Comparison of ENCODE assay signal across 10 cellular contexts in genomic region chr11:20873054-20873453, GRCh38.
DNase-seq lines count a peak whose midpoint lies in the region; ATAC-seq, FAIRE-seq and TF ChIP-seq lines count a peak whose summit lies in the region.
"Had no signal": no experiment of that assay in that cellular context is flagged by ENCODE, and none has a peak within 500 bp of the region (broad histone marks: within the 10 kb centered on the region; RNA-seq: fewer than 3 reads in every experiment).

No MANE protein-coding gene starts in this region.

- TF ChIP-seq RAD21 in A549 (conservative IDR thresholded peaks at IDR 0.05 in 1 of 2, IDR thresholded peaks at IDR 0.05 in 1 of 2), result peak in 1 of 2 experiments; percentile 34; a peak in 2 of 5 replicates

- CTCF ChIA-PET in A549 (lab: Yijun Ruan, JAX), result interaction anchor here (1.0 kb wide), 1 partner anchor 9 kb away, joined by 3 read pairs; no protein-coding TSS in a partner anchor

- no peaks in the 10 kb centered on the region for H3K9me3 ChIP-seq in A549

- no peak overlapping the region for H3K4me2 ChIP-seq in A549

- FAIRE-seq in A549 (lab: Jason Lieb, UNC) (no peak), H54 (lab: Jason Lieb, UNC) (peak; percentile 50)

- peak; percentile 28; the same call in 1 of the 3 replicates for TF ChIP-seq CTCF in A549 (IDR thresholded peaks at IDR 0.05)
- no peak for TF ChIP-seq CTCF in omental fat pad (IDR thresholded peaks at IDR 0.05)

- POLR2A ChIA-PET in A549 (lab: Yijun Ruan, JAX), result no interaction called here

- no peak for TF ChIP-seq POLR2A in A549 (IDR thresholded peaks at IDR 0.05; ENCODE audit: low read length)
- TF ChIP-seq POLR2A in H54 (IDR thresholded peaks at IDR 0.05; ENCODE audit: low read depth, low read length), result no peak

- DNase-seq in A549 (ENCODE audit: low read depth in 1 of 2, low spot score in 1 of 2) (peak; percentile 10 to 67), H54 (ENCODE audit: insufficient read length, low spot score) (peak; percentile 26), NCI-H2196 (lab: John Stamatoyannopoulos, UW; ENCODE audit: unreplicated experiment) (peak; percentile 76), ecto neural progenitor cell (ENCODE audit: low spot score) (peak; percentile 61), omental fat pad (ENCODE audit: low spot score) (no peak), 8988T (no peak)
- DNase-seq: activated T-cell treated with anti-CD3 and anti-CD28 coated beads, Interleukin-2, amount 50 U/mL, for 24 hours; CD4-positive, alpha-beta T cell had no signal

- WGBS in A549 (ENCODE audit: missing lambda C conversion rate), result 4% methylated on average over 3 of the region's 3 CpGs

- peak in 1 of 2 experiments; percentile 87; a peak in 3 of 6 replicates for ATAC-seq in A549
- ATAC-seq in GM18870 (IDR thresholded peaks at IDR 0.05; ENCODE audit: unreplicated experiment), result no peak
- no peak for ATAC-seq in HG03175 (IDR thresholded peaks at IDR 0.05; ENCODE audit: unreplicated experiment)
- ATAC-seq in omental fat pad (ENCODE audit: low FRiP score), result no peak

- no peak for TF ChIP-seq EP300 in A549 (IDR thresholded peaks at IDR 0.05)

- H3K4me3 ChIP-seq in A549, result no peak overlapping the region

- H3K4me1 ChIP-seq in A549, result no peaks in the 10 kb centered on the region

- H3K27ac ChIP-seq in A549, result no peak overlapping the region

TF ChIP-seq in A549, 52 proteins besides CTCF, POLR2A, EP300 and RAD21:
- TF ChIP-seq FOXS1 (CRISPR knock-in tag; IDR thresholded peaks at IDR 0.05) (no peak), NR3C1 (IDR thresholded peaks at IDR 0.05) (no peak), SREBF2 (IDR thresholded peaks at IDR 0.05) (no peak), ZSCAN20 (CRISPR knock-in tag; IDR thresholded peaks at IDR 0.05) (no peak), ZC3H11A (IDR thresholded peaks at IDR 0.05) (no peak), FOSB (CRISPR knock-in tag; IDR thresholded peaks at IDR 0.05) (no peak), HEYL (CRISPR knock-in tag; IDR thresholded peaks at IDR 0.05) (no peak), KDM1A (IDR thresholded peaks at IDR 0.05; ENCODE audit: low read depth) (no peak), BCL3 (IDR thresholded peaks at IDR 0.05) (no peak), BHLHE40 (IDR thresholded peaks at IDR 0.05; ENCODE audit: low read depth, low read length) (no peak)

Comparison
In these comparisons a context has a peak if more than half of its experiments do, and no peak if none do; other contexts are left out.
1. DNase-seq: peak in A549 (2 of 2), H54 (single experiment), NCI-H2196 (single experiment) and ecto neural progenitor cell (single experiment); none in omental fat pad (single experiment) and 8988T (single experiment).